Comparison of ENCODE assay signal across 26 cellular contexts in genomic region chr1:230356190-230356589, GRCh38.
"Had no signal": no experiment of that assay in that cellular context is flagged by ENCODE, and none has a peak within 500 bp of the region (broad histone marks: within the 10 kb centered on the region; RNA-seq: fewer than 3 reads in every experiment).

No MANE protein-coding gene starts in this region.

- ATAC-seq: left colon; left lung; lower lobe of right lung; naive thymus-derived CD8-positive, alpha-beta T cell; pancreas; right cardiac atrium; sciatic nerve had no signal

- H3K4me3 ChIP-seq: left lung, lower lobe of right lung, pancreas, prostate gland, skin epidermis, tibial nerve, uterus had no signal

- H3K4me1 Mint-ChIP-seq: immature natural killer cell, nephron had no signal

- H3K4me3 Mint-ChIP-seq: immature natural killer cell; naive thymus-derived CD8-positive, alpha-beta T cell; nephron; neural crest cell; stimulated activated naive CD8-positive, alpha-beta T cell treated with anti-CD3 and anti-CD28 coated beads, Interleukin-15, Interleukin-2, amounts not matched to agents 100 ng/mL and 50 ng/mL, for 24 hours; type B pancreatic cell had no signal

- H3K27me3 Mint-ChIP-seq: naive thymus-derived CD8-positive, alpha-beta T cell; stimulated activated naive CD8-positive, alpha-beta T cell treated with anti-CD3 and anti-CD28 coated beads, Interleukin-15, Interleukin-2, amounts not matched to agents 100 ng/mL and 50 ng/mL, for 24 hours; type B pancreatic cell had no signal

- H3K36me3 Mint-ChIP-seq: immature natural killer cell; naive thymus-derived CD8-positive, alpha-beta T cell; type B pancreatic cell had no signal

- H3K27me3 ChIP-seq: left lung, pancreas, tibial nerve, uterus had no signal

- H3K27ac ChIP-seq: left lung, lower lobe of right lung, pancreas, prostate gland, skin epidermis, tibial nerve, uterus had no signal

- H3K9me3 Mint-ChIP-seq: immature natural killer cell; naive thymus-derived CD8-positive, alpha-beta T cell; nephron; neural crest cell; stimulated activated naive CD8-positive, alpha-beta T cell treated with anti-CD3 and anti-CD28 coated beads, Interleukin-15, Interleukin-2, amounts not matched to agents 100 ng/mL and 50 ng/mL, for 24 hours; type B pancreatic cell had no signal

- DNase-seq: immature natural killer cell; kidney; left colon; left lung; lower lobe of right lung; mammary epithelial cell; mesenchymal stem cell; naive thymus-derived CD8-positive, alpha-beta T cell; nucleus accumbens; pancreas; retina; right cardiac atrium; stimulated activated CD4-positive, alpha-beta T cell treated with anti-CD3 and anti-CD28 coated beads, Interleukin-12 subunit alpha, Interleukin-12 subunit beta, amount 100 ng/mL, for 4 hours; stimulated activated CD4-positive, alpha-beta T cell treated with anti-CD3 and anti-CD28 coated beads, Interleukin-15, amount 100 ng/mL, for 24 hours; stimulated activated CD4-positive, alpha-beta T cell treated with anti-CD3 and anti-CD28 coated beads, Interleukin-2, amount 100 ng/mL, for 24 hours; stimulated activated CD4-positive, alpha-beta T cell treated with anti-CD3 and anti-CD28 coated beads, Interleukin-4, amount 100 ng/mL, for 1 hour; stimulated activated naive CD4-positive, alpha-beta T cell; uterus had no signal

- H3K27ac Mint-ChIP-seq: immature natural killer cell; naive thymus-derived CD8-positive, alpha-beta T cell; nephron; stimulated activated naive CD8-positive, alpha-beta T cell treated with anti-CD3 and anti-CD28 coated beads, Interleukin-15, Interleukin-2, amounts not matched to agents 100 ng/mL and 50 ng/mL, for 24 hours; type B pancreatic cell had no signal
